ENCODE assay signal across 26 cellular contexts in genomic region chr4:75495489-75495888, GRCh38. TPM values are rescaled to one million over a fixed set of nuclear protein-coding genes. Genes with fewer than 3 reads are reported as not detected.
DNase-seq lines count a peak whose midpoint lies in the region; ATAC-seq and TF ChIP-seq lines count a peak whose summit lies in the region.
"Had no signal": no experiment of that assay in that cellular context is flagged by ENCODE, and none has a peak within 500 bp of the region (broad histone marks: within the 10 kb centered on the region; RNA-seq: fewer than 3 reads in every experiment).

No MANE protein-coding gene starts in this region.

- peaks cover 38 to 47% (median 42%) of the 10 kb centered on the region in 4 donors for H3K4me1 Mint-ChIP-seq in CD4-positive, CD25-positive, alpha-beta regulatory T cell
- peaks cover 16% of the 10 kb centered on the region for H3K4me1 Mint-ChIP-seq in activated naive CD8-positive, alpha-beta T cell treated with anti-CD3 and anti-CD28 coated beads, Interleukin-2, amount 50 U/mL, for 24 hours
- H3K4me1 Mint-ChIP-seq: WTC11 had no signal

- no peak overlapping the region for H2AFZ ChIP-seq in mammary epithelial cell (ENCODE audit: low read depth, low read length)
- H2AFZ ChIP-seq: GM23248 had no signal

- TF ChIP-seq CTCF in mammary epithelial cell (conservative IDR thresholded peaks at IDR 0.05 in 1 of 2, IDR thresholded peaks at IDR 0.05 in 1 of 2; ENCODE audit: extremely low read depth in 1 of 2, insufficient read depth in 1 of 2, low read depth in 1 of 2, low read length in 2 of 2) (no peak), testis (IDR thresholded peaks at IDR 0.05) (no peak)

- peaks cover 41% of the 10 kb centered on the region for H3K36me3 Mint-ChIP-seq in CD4-positive, CD25-positive, alpha-beta regulatory T cell
- H3K36me3 Mint-ChIP-seq in activated naive CD8-positive, alpha-beta T cell treated with anti-CD3 and anti-CD28 coated beads, Interleukin-2, amount 50 U/mL, for 24 hours (ENCODE audit: low read depth): peaks cover 50% of the 10 kb centered on the region

- no peaks in the 10 kb centered on the region for H3K27me3 Mint-ChIP-seq in CD4-positive, CD25-positive, alpha-beta regulatory T cell
- no peaks in the 10 kb centered on the region for H3K27me3 Mint-ChIP-seq in activated naive CD8-positive, alpha-beta T cell treated with anti-CD3 and anti-CD28 coated beads, Interleukin-2, amount 50 U/mL, for 24 hours
- H3K27me3 Mint-ChIP-seq: activated CD4-positive, alpha-beta T cell treated with anti-CD3 and anti-CD28 coated beads, Interleukin-2, amount 10 ng/mL, durations not matched to agents 24 days and 14 days; naive thymus-derived CD8-positive, alpha-beta T cell had no signal

- no peaks in the 10 kb centered on the region for H3K9me3 Mint-ChIP-seq in CD4-positive, CD25-positive, alpha-beta regulatory T cell
- no peaks in the 10 kb centered on the region for H3K9me3 Mint-ChIP-seq in activated naive CD8-positive, alpha-beta T cell treated with anti-CD3 and anti-CD28 coated beads, Interleukin-2, amount 50 U/mL, for 24 hours
- H3K9me3 Mint-ChIP-seq: activated CD4-positive, alpha-beta T cell treated with anti-CD3 and anti-CD28 coated beads, Interleukin-2, amount 10 ng/mL, durations not matched to agents 24 days and 14 days; naive thymus-derived CD8-positive, alpha-beta T cell had no signal

- no peak for TF ChIP-seq POLR2A in testis (IDR thresholded peaks at IDR 0.05)

- H3K4me3 Mint-ChIP-seq in CD4-positive, CD25-positive, alpha-beta regulatory T cell: no peak overlapping the region
- no peak overlapping the region for H3K4me3 Mint-ChIP-seq in activated naive CD8-positive, alpha-beta T cell treated with anti-CD3 and anti-CD28 coated beads, Interleukin-2, amount 50 U/mL, for 24 hours
- H3K4me3 Mint-ChIP-seq: activated CD4-positive, alpha-beta T cell treated with anti-CD3 and anti-CD28 coated beads, Interleukin-2, amount 10 ng/mL, durations not matched to agents 24 days and 14 days; naive thymus-derived CD8-positive, alpha-beta T cell; WTC11 had no signal

- DNase-seq in CD4-positive, CD25-positive, alpha-beta regulatory T cell: no peak
- DNase-seq in NOMO-1 treated with DMSO at 0.1 percent for 48 hours (lab: John Stamatoyannopoulos, UW; ENCODE audit: unreplicated experiment) (peak; percentile 63), mammary epithelial cell (no peak), testis (no peak)
- DNase-seq in activated CD4-positive, alpha-beta T cell treated with anti-CD3 and anti-CD28 coated beads, Interleukin-2, amount 50 U/mL, for 4 hours: no peak
- no peak for DNase-seq in activated naive CD8-positive, alpha-beta T cell treated with anti-CD3 and anti-CD28 coated beads, Interleukin-2, amount 50 U/mL, for 24 hours
- DNase-seq: activated CD4-positive, alpha-beta T cell treated with anti-CD3 and anti-CD28 coated beads, Interleukin-2, amount 10 ng/mL, durations not matched to agents 24 days and 14 days; activated T-cell treated with anti-CD3 and anti-CD28 coated beads, Interleukin-2, amount 50 U/mL, for 1 hour; body of pancreas; C1 segment of cervical spinal cord; dermis blood vessel endothelial cell; esophagus squamous epithelium; foreskin melanocyte; GM23248; heart right ventricle; lower lobe of right lung; naive thymus-derived CD8-positive, alpha-beta T cell; NCI-H1092 treated with DMSO at 0.1 percent for 48 hours; NCI-H1694 treated with DMSO at 0.1 percent for 48 hours; NCI-H510A; SHP77; stimulated activated naive CD4-positive, alpha-beta T cell; T-helper 9 cell had no signal

- H4K20me1 ChIP-seq in BLaER1 treated with 17β-estradiol and CSF1 and Interleukin-3, amounts not matched to agents 10 nM and 100 nM: peaks cover 0 to 37% (median 4%) of the 10 kb centered on the region in 11 experiments; a peak in 6 of 22 replicates
- H4K20me1 ChIP-seq in mammary epithelial cell (ENCODE audit: insufficient read depth, low read length): no peaks in the 10 kb centered on the region

- H3K4me1 ChIP-seq in BLaER1 treated with 17β-estradiol and CSF1 and Interleukin-3, amounts not matched to agents 10 nM and 100 nM: peaks cover 0 to 49% (median 23%) of the 10 kb centered on the region in 10 experiments; a peak in 14 of 20 replicates
- no peaks in the 10 kb centered on the region for H3K4me1 ChIP-seq in CD4-positive, CD25-positive, alpha-beta regulatory T cell (ENCODE audit: control insufficient read depth, insufficient read depth, low read length, poor library complexity, severe bottlenecking)
- H3K4me1 ChIP-seq in mammary epithelial cell (ENCODE audit: insufficient read depth, low read length): peaks cover 7% of the 10 kb centered on the region
- H3K4me1 ChIP-seq in testis: no peaks in the 10 kb centered on the region
- H3K4me1 ChIP-seq: body of pancreas had no signal

- no peak overlapping the region; a peak in 1 of 20 replicates for H3K4me3 ChIP-seq in BLaER1 treated with 17β-estradiol and CSF1 and Interleukin-3, amounts not matched to agents 10 nM and 100 nM
- no peak overlapping the region for H3K4me3 ChIP-seq in CD4-positive, CD25-positive, alpha-beta regulatory T cell (ENCODE audit: low read depth, low read length)
- H3K4me3 ChIP-seq in mammary epithelial cell (replicated peaks in 1 of 3; ENCODE audit: insufficient read depth in 1 of 3, low read depth in 2 of 3, low read length in 3 of 3) (no peak overlapping the region), testis (no peak overlapping the region)
- H3K4me3 ChIP-seq: body of pancreas, esophagus squamous epithelium, GM23248, heart right ventricle, lower lobe of right lung had no signal

- 58% methylated on average over 2 of the region's 2 CpGs for WGBS in mammary epithelial cell (ENCODE audit: low coverage, missing lambda C conversion rate)
- 81 to 97% methylated on average over 2 of the region's 2 CpGs for WGBS in testis, 2 donors

- no TSS peak for BruUV-seq in mammary epithelial cell (replicated peaks; lab: Mats Ljungman, UMichigan)

- H3K79me2 ChIP-seq in mammary epithelial cell (ENCODE audit: insufficient read depth, low read length): peaks cover 70% of the 10 kb centered on the region

- H3K4me2 ChIP-seq in BLaER1 treated with 17β-estradiol and CSF1 and Interleukin-3, amounts not matched to agents 10 nM and 100 nM: peak overlapping the region in 6 of 11 experiments; percentile 43 to 91 (median 71); a peak in 12 of 22 replicates
- no peak overlapping the region for H3K4me2 ChIP-seq in mammary epithelial cell (ENCODE audit: insufficient read depth, low read depth, low read length)

- dilution Hi-C loops in mammary epithelial cell (cut with HindIII; ENCODE audit: low sequenced_read_pairs): no loop called here

- in situ Hi-C loops in mammary epithelial cell (cut with MboI; ENCODE audit: low sequenced_read_pairs in 2 of 2): no loop called here

- H3K9me3 ChIP-seq in BLaER1 treated with 17β-estradiol and CSF1 and Interleukin-3, amounts not matched to agents 10 nM and 100 nM (replicated peaks in 1 of 11): peaks cover 19 to 24% (median 23%) of the 10 kb centered on the region in 11 experiments
- H3K9me3 ChIP-seq in CD4-positive, CD25-positive, alpha-beta regulatory T cell (ENCODE audit: control insufficient read depth in 2 of 2, low read length in 2 of 2): no peaks in the 10 kb centered on the region
- H3K9me3 ChIP-seq in mammary epithelial cell (replicated peaks; ENCODE audit: insufficient read depth, low read length): no peaks in the 10 kb centered on the region
- no peaks in the 10 kb centered on the region for H3K9me3 ChIP-seq in testis
- H3K9me3 ChIP-seq: body of pancreas, esophagus squamous epithelium, lower lobe of right lung had no signal

- CTCF ChIA-PET in mammary epithelial cell (lab: Charles Lee; ENCODE audit: low non-redundant PET): no interaction called here

- peaks cover 67 to 99% (median 74%) of the 10 kb centered on the region in 11 experiments for H3K36me3 ChIP-seq in BLaER1 treated with 17β-estradiol and CSF1 and Interleukin-3, amounts not matched to agents 10 nM and 100 nM
- H3K36me3 ChIP-seq in CD4-positive, CD25-positive, alpha-beta regulatory T cell (ENCODE audit: control insufficient read depth, insufficient read depth, low read length): peaks cover 57% of the 10 kb centered on the region
- H3K36me3 ChIP-seq in mammary epithelial cell (ENCODE audit: insufficient read depth, low read length) (peaks cover 20% of the 10 kb centered on the region), testis (ENCODE audit: low read depth, missing control alignments) (no peaks in the 10 kb centered on the region)

- no peaks in the 10 kb centered on the region for H3K27me3 ChIP-seq in BLaER1 treated with 17β-estradiol and CSF1 and Interleukin-3, amounts not matched to agents 10 nM and 100 nM
- H3K27me3 ChIP-seq in CD4-positive, CD25-positive, alpha-beta regulatory T cell (ENCODE audit: control insufficient read depth, insufficient read depth, low read length): no peaks in the 10 kb centered on the region
- no peaks in the 10 kb centered on the region for H3K27me3 ChIP-seq in mammary epithelial cell (ENCODE audit: insufficient read depth, low read length)
- H3K27me3 ChIP-seq in testis: no peaks in the 10 kb centered on the region
- H3K27me3 ChIP-seq: body of pancreas, esophagus squamous epithelium, heart right ventricle had no signal

- H3K27ac ChIP-seq in BLaER1 treated with 17β-estradiol and CSF1 and Interleukin-3, amounts not matched to agents 10 nM and 100 nM: peak overlapping the region in 8 of 11 experiments; percentile 52 to 85 (median 80); a peak in 16 of 22 replicates
- H3K27ac ChIP-seq in CD4-positive, CD25-positive, alpha-beta regulatory T cell (ENCODE audit: insufficient read depth, low read length, poor library complexity, severe bottlenecking): no peak overlapping the region
- H3K27ac ChIP-seq in mammary epithelial cell (ENCODE audit: insufficient read depth, low read depth, low read length) (peak overlapping the region; percentile 47), testis (no peak overlapping the region)
- H3K27ac ChIP-seq: body of pancreas, esophagus squamous epithelium, lower lobe of right lung had no signal

- H3K9ac ChIP-seq in BLaER1 treated with 17β-estradiol and CSF1 and Interleukin-3, amounts not matched to agents 10 nM and 100 nM: peak overlapping the region in 3 of 11 experiments; percentile 50 to 74 (median 53); a peak in 5 of 22 replicates
- H3K9ac ChIP-seq in mammary epithelial cell (ENCODE audit: insufficient read depth, low read length): no peak overlapping the region
- H3K9ac ChIP-seq: GM23248 had no signal

- ATAC-seq in CD4-positive, CD25-positive, alpha-beta regulatory T cell (ENCODE audit: low read depth in 2 of 2): no peak
- no peak for ATAC-seq in GM21447 (IDR thresholded peaks at IDR 0.05; ENCODE audit: unreplicated experiment)
- ATAC-seq in activated naive CD8-positive, alpha-beta T cell treated with anti-CD3 and anti-CD28 coated beads, Interleukin-2, amount 50 U/mL, for 24 hours: no peak
- ATAC-seq: body of pancreas; heart right ventricle; lower lobe of right lung; naive thymus-derived CD8-positive, alpha-beta T cell; WTC11 had no signal

- intact Hi-C loops in mammary epithelial cell (cut with micrococcal nuclease): no loop called here
- intact Hi-C loops in testis (cut with DNase I; ENCODE audit: low total_unique reads): no loop called here

- H3K27ac Mint-ChIP-seq in CD4-positive, CD25-positive, alpha-beta regulatory T cell: peak overlapping the region in 2 of 3 donors; percentile 56 to 69
- H3K27ac Mint-ChIP-seq in activated naive CD8-positive, alpha-beta T cell treated with anti-CD3 and anti-CD28 coated beads, Interleukin-2, amount 50 U/mL, for 24 hours: no peak overlapping the region
- H3K27ac Mint-ChIP-seq: activated CD4-positive, alpha-beta T cell treated with anti-CD3 and anti-CD28 coated beads, Interleukin-2, amount 10 ng/mL, durations not matched to agents 24 days and 14 days; WTC11 had no signal

RNA-seq across cellular contexts. Expression of gene RCHY1, which starts 18.7 kb away (rescaled TPM):
- 45.4 TPM for total RNA-seq in CD4-positive, CD25-positive, alpha-beta regulatory T cell
- polyA plus RNA-seq in CD4-positive, CD25-positive, alpha-beta regulatory T cell: 10 to 100 TPM; 38.0 to 47.9 (median 43.5) TPM
- 10 to 100 TPM; 25.1 to 35.5 TPM for total RNA-seq in mammary epithelial cell
- polyA plus RNA-seq in mammary epithelial cell: 22.3 TPM
- polyA minus RNA-seq in mammary epithelial cell: 11.9 TPM
- total RNA-seq in testis: 10 to 100 TPM; 35.5 to 44.5 TPM
- polyA plus RNA-seq in testis (ENCODE audit: insufficient read depth, low read depth, low replicate concordance): 49.5 TPM

RNA-seq across cellular contexts. Expression of gene THAP6, which starts 18.8 kb away (rescaled TPM):
- 29.1 TPM for total RNA-seq in CD4-positive, CD25-positive, alpha-beta regulatory T cell
- 10 to 100 TPM; 15.7 to 21.3 (median 19.0) TPM for polyA plus RNA-seq in CD4-positive, CD25-positive, alpha-beta regulatory T cell
- total RNA-seq in mammary epithelial cell (10 to 100 TPM; 14.0 to 19.5 TPM), testis (10 to 100 TPM; 30.2 to 44.0 TPM)
- polyA plus RNA-seq in mammary epithelial cell (5.2 TPM), testis (ENCODE audit: insufficient read depth, low read depth, low replicate concordance) (35.1 TPM)
- polyA minus RNA-seq in mammary epithelial cell: 28.5 TPM

Comparison
In these comparisons a context has a peak if more than half of its experiments do, and no peak if none do; other contexts are left out.
1. H3K27ac ChIP-seq: peak in BLaER1 treated with 17β-estradiol and CSF1 and Interleukin-3, amounts not matched to agents 10 nM and 100 nM (8 of 11) and mammary epithelial cell (single experiment); none in CD4-positive, CD25-positive, alpha-beta regulatory T cell (single experiment) and testis (0 of 2).